Comparison of ENCODE assay signal across 8 cellular contexts in the genomic region with DNA sequence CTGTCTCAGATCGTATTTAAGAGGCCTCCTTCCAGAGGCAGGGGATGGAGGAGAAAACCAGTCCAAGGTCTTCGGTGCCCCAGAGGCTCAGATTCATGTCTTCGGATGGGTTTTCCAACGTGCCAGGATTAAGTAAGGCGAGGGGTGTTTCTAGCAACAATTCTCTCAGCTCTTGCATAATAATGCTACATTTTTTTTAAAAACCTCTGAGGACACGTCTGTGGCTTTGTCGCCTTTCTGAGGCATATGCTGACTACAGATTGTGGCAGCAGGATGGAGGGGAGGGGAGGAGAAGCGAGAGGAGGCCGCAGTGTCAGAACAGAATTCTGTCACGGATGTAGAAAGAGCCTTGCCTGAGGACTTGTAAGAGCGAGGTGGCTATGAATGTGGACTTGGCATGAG. TPM values are rescaled to one million over a fixed set of nuclear protein-coding genes. Genes with fewer than 3 reads are reported as not detected.
DNase-seq lines count a peak whose midpoint lies in the region; FAIRE-seq and TF ChIP-seq lines count a peak whose summit lies in the region.

No MANE protein-coding gene starts in this region.

- no peak for TF ChIP-seq POLR2A in H54 (IDR thresholded peaks at IDR 0.05; ENCODE audit: low read depth, low read length)

- peaks cover 0 to 3% (median 0%) of the 10 kb centered on the region in 3 donors for H3K9me3 Mint-ChIP-seq in IgD-negative memory B cell

- H3K4me3 Mint-ChIP-seq in IgD-negative memory B cell: peak overlapping the region; percentile 33 to 76 (median 73)

- DNase-seq in activated CD4-positive, alpha-beta T cell treated with anti-CD3 and anti-CD28 coated beads for 4 hours: peak; percentile 70
- DNase-seq in effector CD8-positive, alpha-beta T cell (lab: John Stamatoyannopoulos, UW): peak; percentile 53
- peak; percentile 80 for DNase-seq in stimulated activated naive CD4-positive, alpha-beta T cell treated with Interleukin-2 at 50 U/mL for 16 hours (lab: John Stamatoyannopoulos, UW)
- DNase-seq in HuH-7.5 (ENCODE audit: low spot score) (no peak), H54 (ENCODE audit: insufficient read length, low spot score) (no peak), kidney tubule cell (ENCODE audit: low spot score) (no peak), NCI-H2029 (lab: John Stamatoyannopoulos, UW) (no peak)

- H3K4me1 Mint-ChIP-seq in IgD-negative memory B cell: peaks cover 17 to 30% (median 29%) of the 10 kb centered on the region in 3 donors

- H3K27me3 Mint-ChIP-seq in IgD-negative memory B cell: peaks cover 3% of the 10 kb centered on the region

- peaks cover 7% of the 10 kb centered on the region for H3K36me3 Mint-ChIP-seq in IgD-negative memory B cell

- FAIRE-seq in H54 (lab: Jason Lieb, UNC): no peak

- peak overlapping the region; percentile 72 to 97 (median 93) for H3K27ac Mint-ChIP-seq in IgD-negative memory B cell

RNA-seq across cellular contexts. Expression of a gene that starts 17.7 kb away (rescaled TPM):
- 82.4 TPM for polyA plus RNA-seq in IgD-negative memory B cell

Comparison
In these comparisons a context has a peak if more than half of its experiments do, and no peak if none do; other contexts are left out.
1. DNase-seq: peak in activated CD4-positive, alpha-beta T cell treated with anti-CD3 and anti-CD28 coated beads for 4 hours (2 of 2), effector CD8-positive, alpha-beta T cell (single experiment) and stimulated activated naive CD4-positive, alpha-beta T cell treated with Interleukin-2 at 50 U/mL for 16 hours (single experiment); none in HuH-7.5 (single experiment), H54 (single experiment), kidney tubule cell (single experiment) and NCI-H2029 (single experiment).